Comparison of ENCODE assay signal across 17 cellular contexts in genomic region chr1:14010431-14010830, GRCh38.
"Had no signal": no experiment of that assay in that cellular context is flagged by ENCODE, and none has a peak within 500 bp of the region (broad histone marks: within the 10 kb centered on the region; RNA-seq: fewer than 3 reads in every experiment).

No MANE protein-coding gene starts in this region.

- DNase-seq: NCI-H1092 treated with DMSO at 0.1 percent for 48 hours, NCI-H1436, NCI-H187, NCI-H2029, NCI-H2081 treated with DMSO at 0.1 percent for 48 hours, NCI-H2171, NCI-H226, NCI-H446, NCI-H510A, NCI-H524 treated with DMSO at 0.1 percent for 48 hours, NCI-H69, NCI-H774, Right ventricle myocardium superior, SIG-M5 had no signal

- H3K4me1 ChIP-seq: SJSA1 had no signal

- ATAC-seq: Panc1 had no signal

- H3K9me3 ChIP-seq: SJSA1 had no signal

- H3K27me3 ChIP-seq: SJSA1 had no signal

- H3K36me3 ChIP-seq: SJSA1 had no signal

- H3K27ac ChIP-seq: SJSA1, SK-N-MC had no signal

- H3K4me3 ChIP-seq: SJSA1, SK-N-MC had no signal
